Comparison of ENCODE assay signal across 19 cellular contexts in genomic region chr6:169165561-169166300, GRCh38.
DNase-seq lines count a peak whose midpoint lies in the region; ATAC-seq and TF ChIP-seq lines count a peak whose summit lies in the region.
"Had no signal": no experiment of that assay in that cellular context is flagged by ENCODE, and none has a peak within 500 bp of the region (broad histone marks: within the 10 kb centered on the region; RNA-seq: fewer than 3 reads in every experiment).

No MANE protein-coding gene starts in this region.

- peak overlapping the region in 1 of 2 experiments; percentile 44; a peak in 2 of 4 replicates for H3K27ac ChIP-seq in SK-N-SH (ENCODE audit: low read depth in 2 of 2, low read length in 1 of 2)
- H3K27ac ChIP-seq in stomach, result no peak overlapping the region
- no peak overlapping the region for H3K27ac ChIP-seq in substantia nigra (ENCODE audit: low read depth, low read length, poor library complexity, severe bottlenecking)
- H3K27ac ChIP-seq: BLaER1, KMS-11 had no signal

- CTCF ChIA-PET in SK-N-SH (lab: Yijun Ruan, JAX), result interaction anchor here (0.6 kb wide), 1 partner anchor 25 kb away, joined by 3 read pairs; no protein-coding TSS in a partner anchor

- H2AFZ ChIP-seq in SK-N-SH (ENCODE audit: low read depth), result no peak overlapping the region

- H3K9me3 ChIP-seq in SK-N-SH, result no peaks in the 10 kb centered on the region
- no peaks in the 10 kb centered on the region for H3K9me3 ChIP-seq in stomach

- WGBS in SK-N-SH (ENCODE audit: low lambda C conversion rate), result 83% methylated on average over 10 of the region's 12 CpGs
- 80 to 96% (median 89%) methylated on average over 6 to 12 of the region's 12 CpGs for WGBS in stomach, 5 donors

- intact Hi-C loops in stomach (cut with DNase I; ENCODE audit: low total_unique reads), result no loop called here

- H3K36me3 ChIP-seq in SK-N-SH (replicated peaks in 1 of 2; ENCODE audit: control insufficient read depth in 1 of 2, insufficient read depth in 2 of 2, low read length in 1 of 2) (no peaks in the 10 kb centered on the region), stomach (no peaks in the 10 kb centered on the region)
- H3K36me3 ChIP-seq: BLaER1 had no signal

- H3K4me1 Mint-ChIP-seq in brain, result peaks cover 35% of the 10 kb centered on the region

- H3K79me2 ChIP-seq in SK-N-SH (ENCODE audit: insufficient read depth), result no peaks in the 10 kb centered on the region

- H3K9me3 Mint-ChIP-seq in brain, result peaks cover 0 to 5% (median 0%) of the 10 kb centered on the region in 5 experiments
- H3K9me3 Mint-ChIP-seq: activated CD4-positive, alpha-beta memory T cell treated with anti-CD3 and anti-CD28 coated beads for 36 hours; naive thymus-derived CD8-positive, alpha-beta T cell had no signal

- peaks cover 0 to 8% of the 10 kb centered on the region in 2 experiments; a peak in 2 of 4 replicates for H3K4me1 ChIP-seq in SK-N-SH (ENCODE audit: control insufficient read depth in 1 of 2, insufficient read depth in 2 of 2, low read depth in 1 of 2, low read length in 1 of 2)
- H3K4me1 ChIP-seq in stomach, result peaks cover 0 to 4% (median 0%) of the 10 kb centered on the region in 4 donors
- H3K4me1 ChIP-seq: BLaER1 had no signal

- TF ChIP-seq CTCF in SK-N-SH (IDR thresholded peaks at IDR 0.05) (no peak), brain (conservative IDR thresholded peaks at IDR 0.05) (no peak), stomach (IDR thresholded peaks at IDR 0.05) (no peak)

- peaks cover 7% of the 10 kb centered on the region for H3K27me3 Mint-ChIP-seq in brain
- H3K27me3 Mint-ChIP-seq: activated naive CD8-positive, alpha-beta T cell had no signal

- TF ChIP-seq RAD21 in SK-N-SH (IDR thresholded peaks at IDR 0.05; ENCODE audit: low read length), result no peak

- POLR2A ChIA-PET in SK-N-SH (lab: Yijun Ruan, JAX), result no interaction called here

- H4K20me1 ChIP-seq in SK-N-SH (ENCODE audit: insufficient read depth), result no peaks in the 10 kb centered on the region
- H4K20me1 ChIP-seq: BLaER1 had no signal

- H3K4me3 Mint-ChIP-seq in brain, result no peak overlapping the region
- H3K4me3 Mint-ChIP-seq: activated CD4-positive, alpha-beta memory T cell treated with anti-CD3 and anti-CD28 coated beads for 36 hours; activated naive CD8-positive, alpha-beta T cell; naive thymus-derived CD8-positive, alpha-beta T cell had no signal

- no peak overlapping the region for H3K9ac ChIP-seq in SK-N-SH
- H3K9ac ChIP-seq: BLaER1, KMS-11 had no signal

- H3K4me3 ChIP-seq in SK-N-SH (ENCODE audit: low read depth in 2 of 2, low read length in 1 of 2) (no peak overlapping the region), stomach (no peak overlapping the region)
- H3K4me3 ChIP-seq: BLaER1, lung had no signal

- no peaks in the 10 kb centered on the region for H3K36me3 Mint-ChIP-seq in brain
- H3K36me3 Mint-ChIP-seq: activated CD4-positive, alpha-beta memory T cell treated with anti-CD3 and anti-CD28 coated beads for 36 hours; activated naive CD8-positive, alpha-beta T cell; naive thymus-derived CD8-positive, alpha-beta T cell had no signal

- H3K27me3 ChIP-seq in SK-N-SH (ENCODE audit: insufficient read depth), result no peaks in the 10 kb centered on the region
- H3K27me3 ChIP-seq in stomach, result no peaks in the 10 kb centered on the region
- H3K27me3 ChIP-seq: BLaER1 had no signal

- DNase-seq in SK-N-SH (peak; percentile 6), iris pigment epithelial cell (ENCODE audit: low read depth) (peak; percentile 47), stomach (peak; percentile 4), substantia nigra (lab: John Stamatoyannopoulos, UW) (no peak)
- no peak for DNase-seq in stimulated activated CD8-positive, alpha-beta memory T cell treated with anti-CD3 and anti-CD28 coated beads, Interleukin-4, amount 100 ng/mL, for 48 hours
- DNase-seq: activated CD4-positive, alpha-beta memory T cell treated with anti-CD3 and anti-CD28 coated beads for 36 hours; effector CD8-positive, alpha-beta T cell; naive thymus-derived CD8-positive, alpha-beta T cell; NCI-H1048; NCI-H2171 treated with DMSO at 0.1 percent for 48 hours; NCI-H774 had no signal

- TF ChIP-seq EP300 in SK-N-SH (IDR thresholded peaks at IDR 0.05; ENCODE audit: borderline replicate concordance in 1 of 2, low read depth in 1 of 2, low read length in 1 of 2) (no peak), stomach (IDR thresholded peaks at IDR 0.05) (no peak)

- no peaks in the 10 kb centered on the region for H3K9me2 ChIP-seq in SK-N-SH

- peaks cover 7% of the 10 kb centered on the region for H3F3A ChIP-seq in SK-N-SH (replicated peaks; ENCODE audit: insufficient read depth)

- TF ChIP-seq POLR2A in stomach (IDR thresholded peaks at IDR 0.05), result no peak

- ATAC-seq in SK-N-SH treated with all-trans-retinoic acid at 6 μM for 48 hours, result no peak
- no peak for ATAC-seq in HG03460 (IDR thresholded peaks at IDR 0.05; ENCODE audit: unreplicated experiment)
- ATAC-seq: HCT116; naive thymus-derived CD8-positive, alpha-beta T cell had no signal

- peak overlapping the region in 3 of 5 experiments; percentile 22 to 71 (median 56) for H3K27ac Mint-ChIP-seq in brain
- H3K27ac Mint-ChIP-seq: activated CD4-positive, alpha-beta memory T cell treated with anti-CD3 and anti-CD28 coated beads for 36 hours; activated naive CD8-positive, alpha-beta T cell had no signal

- H3K4me2 ChIP-seq in SK-N-SH, result no peak overlapping the region
- H3K4me2 ChIP-seq: BLaER1, KMS-11 had no signal

TF ChIP-seq in SK-N-SH, 30 proteins besides CTCF, POLR2A, EP300 and RAD21:
- no peak for TF ChIP-seq ELF1 (IDR thresholded peaks at IDR 0.05)
- no peak for TF ChIP-seq CHD2 (IDR thresholded peaks at IDR 0.05; ENCODE audit: low read length, partially characterized antibody)
- no peak for TF ChIP-seq MAX (IDR thresholded peaks at IDR 0.05; ENCODE audit: low read depth)
- no peak for TF ChIP-seq REST (IDR thresholded peaks at IDR 0.05; ENCODE audit: low read depth, low read length)
- TF ChIP-seq RXRA (IDR thresholded peaks at IDR 0.05; ENCODE audit: borderline replicate concordance, low read depth), result no peak

TF ChIP-seq in SK-N-SH treated with all-trans-retinoic acid at 6 μM for 48 hours, 23 proteins besides CTCF, POLR2A, EP300 and RAD21:
- no peak for TF ChIP-seq TCF4 (CRISPR knock-in tag; IDR thresholded peaks at IDR 0.05; ENCODE audit: borderline replicate concordance)
- TF ChIP-seq CREB5 (CRISPR knock-in tag; IDR thresholded peaks at IDR 0.05; ENCODE audit: low read depth), result no peak
- TF ChIP-seq BACH2 (CRISPR knock-in tag; IDR thresholded peaks at IDR 0.05; ENCODE audit: borderline replicate concordance), result no peak
- TF ChIP-seq ESRRG (CRISPR knock-in tag; IDR thresholded peaks at IDR 0.05), result no peak
- TF ChIP-seq ZNF8 (CRISPR knock-in tag; IDR thresholded peaks at IDR 0.05), result no peak

Comparison
In these comparisons a context has a peak if more than half of its experiments do, and no peak if none do; other contexts are left out.
1. DNase-seq: peak in SK-N-SH (single experiment), iris pigment epithelial cell (single experiment) and stomach (single experiment); none in stimulated activated CD8-positive, alpha-beta memory T cell treated with anti-CD3 and anti-CD28 coated beads, Interleukin-4, amount 100 ng/mL, for 48 hours (single experiment) and substantia nigra (0 of 49).